In genomic region chrX:74656079-74656745, GRCh38 we compare ENCODE assay signal across 1 cellular context.
TF ChIP-seq lines count a peak whose summit lies in the region.

No MANE protein-coding gene starts in this region.

TF ChIP-seq in WTC11, 78 proteins besides CTCF, POLR2A, EP300 and RAD21 (continued from another document):
- TF ChIP-seq MLX (CRISPR knock-in tag; IDR thresholded peaks at IDR 0.05) (no peak), FOXP1 (CRISPR knock-in tag; IDR thresholded peaks at IDR 0.05; ENCODE audit: borderline replicate concordance) (no peak), ARID4B (CRISPR knock-in tag; IDR thresholded peaks at IDR 0.05; ENCODE audit: borderline replicate concordance) (no peak), ZMAT4 (CRISPR knock-in tag; IDR thresholded peaks at IDR 0.05) (no peak), AR (CRISPR knock-in tag; IDR thresholded peaks at IDR 0.05) (no peak), RORB (CRISPR knock-in tag; IDR thresholded peaks at IDR 0.05) (no peak), NR3C1 (CRISPR knock-in tag; conservative IDR thresholded peaks at IDR 0.05; ENCODE audit: low read depth) (no peak), ZNF121 (CRISPR knock-in tag; IDR thresholded peaks at IDR 0.05) (no peak), ATF3 (CRISPR knock-in tag; conservative IDR thresholded peaks at IDR 0.05) (no peak), ZNF232 (CRISPR knock-in tag; IDR thresholded peaks at IDR 0.05) (no peak), ZNF532 (CRISPR knock-in tag; IDR thresholded peaks at IDR 0.05; ENCODE audit: borderline replicate concordance) (no peak), FOXK1 (CRISPR knock-in tag; IDR thresholded peaks at IDR 0.05) (no peak), NR2C2 (CRISPR knock-in tag; IDR thresholded peaks at IDR 0.05) (no peak)
